Comparison of ENCODE assay signal across 21 cellular contexts in genomic region chr18:78238404-78239089, GRCh38.
DNase-seq lines count a peak whose midpoint lies in the region; ATAC-seq and TF ChIP-seq lines count a peak whose summit lies in the region.
"Had no signal": no experiment of that assay in that cellular context is flagged by ENCODE, and none has a peak within 500 bp of the region (broad histone marks: within the 10 kb centered on the region; RNA-seq: fewer than 3 reads in every experiment).

No MANE protein-coding gene starts in this region.

- CTCF ChIA-PET in activated CD8-positive, alpha-beta memory T cell treated with anti-CD3 and anti-CD28 coated beads, Interleukin-2, amount 10 ng/mL, durations not matched to agents 7 days and 5 days (lab: Charles Lee) = no interaction called here

- peaks cover 6% of the 10 kb centered on the region for H3K9me3 Mint-ChIP-seq in activated CD8-positive, alpha-beta memory T cell treated with anti-CD3 and anti-CD28 coated beads, Interleukin-2, amount 10 ng/mL, durations not matched to agents 7 days and 5 days (ENCODE audit: low read depth)
- peaks cover 9% of the 10 kb centered on the region for H3K9me3 Mint-ChIP-seq in stimulated activated effector memory CD8-positive, alpha-beta T cell treated with anti-CD3 and anti-CD28 coated beads, Interleukin-12 subunit alpha, Interleukin-12 subunit beta, amount 100 ng/mL, for 72 hours

- peak; percentile 47 for ATAC-seq in activated CD8-positive, alpha-beta memory T cell treated with anti-CD3 and anti-CD28 coated beads, Interleukin-2, amount 10 ng/mL, durations not matched to agents 7 days and 5 days
- peak; percentile 20 for ATAC-seq in foreskin keratinocyte
- ATAC-seq in stimulated activated effector memory CD8-positive, alpha-beta T cell treated with anti-CD3 and anti-CD28 coated beads, Interleukin-12 subunit alpha, Interleukin-12 subunit beta, amount 100 ng/mL, for 72 hours = peak; percentile 26
- ATAC-seq in GM21786 (IDR thresholded peaks at IDR 0.05; ENCODE audit: unreplicated experiment) = no peak

- no peaks in the 10 kb centered on the region for H3K27me3 Mint-ChIP-seq in activated CD8-positive, alpha-beta memory T cell treated with anti-CD3 and anti-CD28 coated beads, Interleukin-2, amount 10 ng/mL, durations not matched to agents 7 days and 5 days
- H3K27me3 Mint-ChIP-seq: IgD-negative memory B cell had no signal

- H3K27ac Mint-ChIP-seq in activated CD8-positive, alpha-beta memory T cell treated with anti-CD3 and anti-CD28 coated beads, Interleukin-2, amount 10 ng/mL, durations not matched to agents 7 days and 5 days = no peak overlapping the region
- H3K27ac Mint-ChIP-seq in stimulated activated effector memory CD8-positive, alpha-beta T cell treated with anti-CD3 and anti-CD28 coated beads, Interleukin-12 subunit alpha, Interleukin-12 subunit beta, amount 100 ng/mL, for 72 hours = no peak overlapping the region
- H3K27ac Mint-ChIP-seq: IgD-negative memory B cell; mesothelial cell of epicardium; T-helper 2 cell treated with Interferon-gamma antibody and Interleukin-4, amounts not matched to agents 5 μg/mL and 100 μg/mL, for 36 hours had no signal

- TF ChIP-seq CTCF in foreskin keratinocyte (conservative IDR thresholded peaks at IDR 0.05) (no peak), foreskin fibroblast (IDR thresholded peaks at IDR 0.05; ENCODE audit: low read depth, low read length) (no peak)

- DNase-seq in activated CD8-positive, alpha-beta memory T cell treated with anti-CD3 and anti-CD28 coated beads, Interleukin-2, amount 10 ng/mL, durations not matched to agents 7 days and 5 days = no peak
- DNase-seq in activated CD8-positive, alpha-beta memory T cell treated with anti-CD3 and anti-CD28 coated beads, Interleukin-2, amount 50 U/mL, for 48 hours = no peak
- DNase-seq in RPMI7951 (ENCODE audit: low read depth) = peak; percentile 6
- DNase-seq in foreskin keratinocyte = no peak
- no peak for DNase-seq in stimulated activated effector memory CD8-positive, alpha-beta T cell treated with anti-CD3 and anti-CD28 coated beads, Interleukin-12 subunit alpha, Interleukin-12 subunit beta, amount 100 ng/mL, for 72 hours (ENCODE audit: low spot score in 2 of 2)
- DNase-seq in foreskin fibroblast = no peak
- no peak for DNase-seq in NCI-H82 treated with DMSO at 0.1 percent for 48 hours (lab: John Stamatoyannopoulos, UW; ENCODE audit: unreplicated experiment)
- DNase-seq: activated CD4-positive, CD25-positive, alpha-beta regulatory T cell treated with anti-CD3 and anti-CD28 coated beads, Interleukin-2, amount 50 U/mL, for 72 hours; activated CD8-positive, alpha-beta memory T cell treated with anti-CD3 and anti-CD28 coated beads, Interleukin-2, amount 50 U/mL, for 4 hours; activated gamma-delta T cell treated with Interleukin-2 at 50 U/mL for 16 hours; NCI-H2107; NCI-H526 treated with DMSO at 0.1 percent for 48 hours; stimulated activated naive CD4-positive, alpha-beta T cell treated with Interleukin-2 at 50 U/mL for 16 hours had no signal

- no peaks in the 10 kb centered on the region for H3K4me1 Mint-ChIP-seq in activated CD8-positive, alpha-beta memory T cell treated with anti-CD3 and anti-CD28 coated beads, Interleukin-2, amount 10 ng/mL, durations not matched to agents 7 days and 5 days
- peaks cover 7% of the 10 kb centered on the region for H3K4me1 Mint-ChIP-seq in stimulated activated effector memory CD8-positive, alpha-beta T cell treated with anti-CD3 and anti-CD28 coated beads, Interleukin-12 subunit alpha, Interleukin-12 subunit beta, amount 100 ng/mL, for 72 hours

- H3K27me3 ChIP-seq in foreskin keratinocyte = no peaks in the 10 kb centered on the region
- H3K27me3 ChIP-seq: ascending aorta, right atrium auricular region, upper lobe of left lung had no signal

- H3K4me3 ChIP-seq in foreskin fibroblast (ENCODE audit: low read depth in 1 of 2, low read length in 2 of 2) = no peak overlapping the region
- H3K4me3 ChIP-seq: ascending aorta, HAP-1, right atrium auricular region, upper lobe of left lung had no signal

- H3K36me3 Mint-ChIP-seq in activated CD8-positive, alpha-beta memory T cell treated with anti-CD3 and anti-CD28 coated beads, Interleukin-2, amount 10 ng/mL, durations not matched to agents 7 days and 5 days = peaks cover 4% of the 10 kb centered on the region
- H3K36me3 Mint-ChIP-seq in stimulated activated effector memory CD8-positive, alpha-beta T cell treated with anti-CD3 and anti-CD28 coated beads, Interleukin-12 subunit alpha, Interleukin-12 subunit beta, amount 100 ng/mL, for 72 hours = no peaks in the 10 kb centered on the region
- H3K36me3 Mint-ChIP-seq: IgD-negative memory B cell had no signal

- H3K4me3 Mint-ChIP-seq in activated CD8-positive, alpha-beta memory T cell treated with anti-CD3 and anti-CD28 coated beads, Interleukin-2, amount 10 ng/mL, durations not matched to agents 7 days and 5 days = no peak overlapping the region
- no peak overlapping the region for H3K4me3 Mint-ChIP-seq in stimulated activated effector memory CD8-positive, alpha-beta T cell treated with anti-CD3 and anti-CD28 coated beads, Interleukin-12 subunit alpha, Interleukin-12 subunit beta, amount 100 ng/mL, for 72 hours
- H3K4me3 Mint-ChIP-seq: IgD-negative memory B cell; mesothelial cell of epicardium; T-helper 2 cell treated with Interferon-gamma antibody and Interleukin-4, amounts not matched to agents 5 μg/mL and 100 μg/mL, for 36 hours had no signal

- no peak overlapping the region for H3K27ac ChIP-seq in foreskin keratinocyte
- H3K27ac ChIP-seq: ascending aorta, right atrium auricular region, upper lobe of left lung had no signal

- H3K4me1 ChIP-seq in foreskin keratinocyte = no peaks in the 10 kb centered on the region
- H3K4me1 ChIP-seq: ascending aorta, HAP-1, right atrium auricular region, upper lobe of left lung had no signal
